Comparison of ENCODE assay signal across 20 cellular contexts in genomic region chr16:89960966-89961365, GRCh38. TPM values are rescaled to one million over a fixed set of nuclear protein-coding genes. Genes with fewer than 3 reads are reported as not detected.
DNase-seq lines count a peak whose midpoint lies in the region; ATAC-seq and TF ChIP-seq lines count a peak whose summit lies in the region.
"Had no signal": no experiment of that assay in that cellular context is flagged by ENCODE, and none has a peak within 500 bp of the region (broad histone marks: within the 10 kb centered on the region; RNA-seq: fewer than 3 reads in every experiment).

No MANE protein-coding gene starts in this region.

- no peaks in the 10 kb centered on the region for H3K79me1 ChIP-seq in neuronal stem cell (ENCODE audit: low read depth, low read length)

- peaks cover 7% of the 10 kb centered on the region for H3K36me3 Mint-ChIP-seq in activated CD4-positive, alpha-beta T cell treated with anti-CD3 and anti-CD28 coated beads, Interleukin-2, amount 10 ng/mL, durations not matched to agents 7 days and 5 days (ENCODE audit: low read depth)
- peaks cover 12% of the 10 kb centered on the region for H3K36me3 Mint-ChIP-seq in natural killer cell treated with Interleukin-12 subunit alpha and Interleukin-12 subunit beta and Interleukin-15 and Interleukin-18, amount 100 ng/mL, for 72 hours
- peaks cover 8% of the 10 kb centered on the region for H3K36me3 Mint-ChIP-seq in natural killer cell

- H2BK120ac ChIP-seq in neuronal stem cell (ENCODE audit: low read depth, low read length), result no peak overlapping the region

- no peak overlapping the region for H3K4ac ChIP-seq in neuronal stem cell (ENCODE audit: low read length)

- WGBS in neuronal stem cell (ENCODE audit: extremely low coverage in 2 of 2, insufficient read length in 2 of 2, insufficient replicate concordance in 1 of 2), 2 donors, result no CpG with 5 or more reads among the region's 13 CpGs

- H3K27me3 ChIP-seq in neuronal stem cell (ENCODE audit: control insufficient read depth in 3 of 3, insufficient read depth in 3 of 3, low read depth in 1 of 3, low read length in 3 of 3), result no peaks in the 10 kb centered on the region
- H3K27me3 ChIP-seq: BE2C; BLaER1 treated with 17β-estradiol and CSF1 and Interleukin-3, amounts not matched to agents 10 nM and 100 nM had no signal

- no peak overlapping the region for H3K18ac ChIP-seq in neuronal stem cell (ENCODE audit: low read length)

- POLR2A ChIA-PET in activated CD4-positive, alpha-beta T cell treated with anti-CD3 and anti-CD28 coated beads, Interleukin-2, amount 10 ng/mL, durations not matched to agents 7 days and 5 days (lab: Charles Lee), result no interaction called here

- no peak overlapping the region for H3K27ac ChIP-seq in neuronal stem cell (replicated peaks; ENCODE audit: low read length)
- no peak overlapping the region for H3K27ac ChIP-seq in coronary artery
- H3K27ac ChIP-seq: 22Rv1; BLaER1 treated with 17β-estradiol and CSF1 and Interleukin-3, amounts not matched to agents 10 nM and 100 nM had no signal

- H3K27me3 Mint-ChIP-seq in activated CD4-positive, alpha-beta T cell treated with anti-CD3 and anti-CD28 coated beads, Interleukin-2, amount 10 ng/mL, durations not matched to agents 7 days and 5 days, result no peaks in the 10 kb centered on the region
- no peaks in the 10 kb centered on the region for H3K27me3 Mint-ChIP-seq in natural killer cell treated with Interleukin-12 subunit alpha and Interleukin-12 subunit beta and Interleukin-15 and Interleukin-18, amount 100 ng/mL, for 72 hours
- H3K27me3 Mint-ChIP-seq in natural killer cell (ENCODE audit: low read depth in 2 of 2), result no peaks in the 10 kb centered on the region
- H3K27me3 Mint-ChIP-seq: CD4-positive, alpha-beta T cell; CD8-positive, alpha-beta memory T cell had no signal

- H3K9ac ChIP-seq in neuronal stem cell (ENCODE audit: low read depth, low read length, poor library complexity), result no peak overlapping the region

- no peak overlapping the region for H3K4me3 Mint-ChIP-seq in activated CD4-positive, alpha-beta T cell treated with anti-CD3 and anti-CD28 coated beads, Interleukin-2, amount 10 ng/mL, durations not matched to agents 7 days and 5 days
- no peak overlapping the region for H3K4me3 Mint-ChIP-seq in natural killer cell treated with Interleukin-12 subunit alpha and Interleukin-12 subunit beta and Interleukin-15 and Interleukin-18, amount 100 ng/mL, for 72 hours
- no peak overlapping the region for H3K4me3 Mint-ChIP-seq in natural killer cell
- H3K4me3 Mint-ChIP-seq: CD14-positive monocyte; CD4-positive, alpha-beta T cell; CD8-positive, alpha-beta memory T cell; HFFc6 had no signal

- no peak overlapping the region for H4K8ac ChIP-seq in neuronal stem cell (ENCODE audit: low read depth, low read length)

- no peak overlapping the region for H3K4me3 ChIP-seq in neuronal stem cell (ENCODE audit: low read length in 2 of 2)
- no peak overlapping the region for H3K4me3 ChIP-seq in coronary artery
- H3K4me3 ChIP-seq: BLaER1 treated with 17β-estradiol and CSF1 and Interleukin-3, amounts not matched to agents 10 nM and 100 nM; HAP-1 had no signal

- no peak overlapping the region for H2BK15ac ChIP-seq in neuronal stem cell (ENCODE audit: low read length)

- no peak for ATAC-seq in natural killer cell treated with Interleukin-12 subunit alpha and Interleukin-12 subunit beta and Interleukin-15 and Interleukin-18, amount 100 ng/mL, for 72 hours
- ATAC-seq in natural killer cell, result no peak

- no peaks in the 10 kb centered on the region for H3K9me3 ChIP-seq in neuronal stem cell (replicated peaks in 1 of 2; ENCODE audit: control insufficient read depth in 2 of 2, insufficient read depth in 1 of 2, low read depth in 1 of 2, low read length in 2 of 2)
- H3K9me3 ChIP-seq: BE2C; BLaER1 treated with 17β-estradiol and CSF1 and Interleukin-3, amounts not matched to agents 10 nM and 100 nM; HAP-1 had no signal

- H2BK5ac ChIP-seq in neuronal stem cell (ENCODE audit: low read length), result peak overlapping the region; percentile 24

- H2BK12ac ChIP-seq in neuronal stem cell (ENCODE audit: low read length), result no peak overlapping the region

- no peak overlapping the region for H3K4me2 ChIP-seq in neuronal stem cell (ENCODE audit: insufficient read depth, low read length, poor library complexity, severe bottlenecking)
- H3K4me2 ChIP-seq: BLaER1 treated with 17β-estradiol and CSF1 and Interleukin-3, amounts not matched to agents 10 nM and 100 nM had no signal

- H2AK5ac ChIP-seq in neuronal stem cell (ENCODE audit: low read depth, low read length), result peak overlapping the region; percentile 28

- H2AFZ ChIP-seq in neuronal stem cell (ENCODE audit: low read length), result no peak overlapping the region

- no peaks in the 10 kb centered on the region for H3K4me1 Mint-ChIP-seq in activated CD4-positive, alpha-beta T cell treated with anti-CD3 and anti-CD28 coated beads, Interleukin-2, amount 10 ng/mL, durations not matched to agents 7 days and 5 days
- peaks cover 0 to 6% of the 10 kb centered on the region in 2 donors for H3K4me1 Mint-ChIP-seq in natural killer cell treated with Interleukin-12 subunit alpha and Interleukin-12 subunit beta and Interleukin-15 and Interleukin-18, amount 100 ng/mL, for 72 hours (ENCODE audit: low read depth in 2 of 2)
- peaks cover 0 to 8% of the 10 kb centered on the region in 2 donors for H3K4me1 Mint-ChIP-seq in natural killer cell
- H3K4me1 Mint-ChIP-seq: CD8-positive, alpha-beta memory T cell had no signal

- H3K23ac ChIP-seq in neuronal stem cell (ENCODE audit: low read depth, low read length, poor library complexity), result no peak overlapping the region

- no peaks in the 10 kb centered on the region for H3K4me1 ChIP-seq in neuronal stem cell (ENCODE audit: control insufficient read depth in 2 of 2, insufficient read depth in 1 of 2, low read depth in 1 of 2, low read length in 2 of 2)
- H3K4me1 ChIP-seq: HAP-1 had no signal

- CTCF ChIA-PET in activated CD4-positive, alpha-beta T cell treated with anti-CD3 and anti-CD28 coated beads, Interleukin-2, amount 10 ng/mL, durations not matched to agents 7 days and 5 days (lab: Charles Lee), result no interaction called here

- H3K14ac ChIP-seq in neuronal stem cell (ENCODE audit: low read length), result no peak overlapping the region

- no peak overlapping the region for H4K91ac ChIP-seq in neuronal stem cell (ENCODE audit: low read depth, low read length, poor library complexity)

- no peak for DNase-seq in activated CD4-positive, alpha-beta T cell treated with anti-CD3 and anti-CD28 coated beads, Interleukin-2, amount 10 ng/mL, durations not matched to agents 7 days and 5 days
- no peak for DNase-seq in activated CD4-positive, alpha-beta T cell treated with anti-CD3 and anti-CD28 coated beads, Interleukin-2, amount 50 U/mL, for 1 hour
- peak; percentile 22 for DNase-seq in natural killer cell treated with Interleukin-12 subunit alpha and Interleukin-12 subunit beta and Interleukin-15 and Interleukin-18, amount 100 ng/mL, for 72 hours (ENCODE audit: low spot score)
- DNase-seq in natural killer cell, result no peak
- DNase-seq in neuronal stem cell (ENCODE audit: low spot score), result no peak
- DNase-seq in coronary artery (ENCODE audit: low spot score), result no peak
- no peak for DNase-seq in Ammon's horn (ENCODE audit: low spot score)
- DNase-seq: BE2C; CD4-positive, alpha-beta T cell; CD8-positive, alpha-beta memory T cell; DMS 273 treated with DMSO at 0.1 percent for 48 hours; DMS79; EL; GF-D8; GOT3; HFFc6 had no signal

- H3K36me3 ChIP-seq in neuronal stem cell (replicated peaks in 1 of 2; ENCODE audit: control insufficient read depth in 2 of 2, insufficient read depth in 2 of 2, low read length in 2 of 2), result peaks cover 28 to 67% of the 10 kb centered on the region in 2 donors

- TF ChIP-seq CTCF in natural killer cell (IDR thresholded peaks at IDR 0.05), result no peak
- TF ChIP-seq CTCF in coronary artery (IDR thresholded peaks at IDR 0.05), result no peak

- no peaks in the 10 kb centered on the region for H3K9me3 Mint-ChIP-seq in activated CD4-positive, alpha-beta T cell treated with anti-CD3 and anti-CD28 coated beads, Interleukin-2, amount 10 ng/mL, durations not matched to agents 7 days and 5 days
- H3K9me3 Mint-ChIP-seq in natural killer cell treated with Interleukin-12 subunit alpha and Interleukin-12 subunit beta and Interleukin-15 and Interleukin-18, amount 100 ng/mL, for 72 hours, result no peaks in the 10 kb centered on the region
- no peaks in the 10 kb centered on the region for H3K9me3 Mint-ChIP-seq in natural killer cell
- H3K9me3 Mint-ChIP-seq: CD4-positive, alpha-beta T cell; CD8-positive, alpha-beta memory T cell; HFFc6 had no signal

- intact Hi-C loops in natural killer cell (cut with micrococcal nuclease), result no loop called here

- peak overlapping the region; percentile 9 for H3K27ac Mint-ChIP-seq in activated CD4-positive, alpha-beta T cell treated with anti-CD3 and anti-CD28 coated beads, Interleukin-2, amount 10 ng/mL, durations not matched to agents 7 days and 5 days
- H3K27ac Mint-ChIP-seq in natural killer cell treated with Interleukin-12 subunit alpha and Interleukin-12 subunit beta and Interleukin-15 and Interleukin-18, amount 100 ng/mL, for 72 hours, result no peak overlapping the region
- no peak overlapping the region for H3K27ac Mint-ChIP-seq in natural killer cell
- H3K27ac Mint-ChIP-seq: CD4-positive, alpha-beta T cell; HFFc6 had no signal

RNA-seq across cellular contexts. Expression of gene DEF8, which starts 12.4 kb away (rescaled TPM):
- 10 to 100 TPM; 30.7 to 35.5 TPM for total RNA-seq in activated CD4-positive, alpha-beta T cell treated with anti-CD3 and anti-CD28 coated beads, Interleukin-2, amount 10 ng/mL, durations not matched to agents 7 days and 5 days
- 10 to 100 TPM; 44.2 to 55.5 TPM for total RNA-seq in natural killer cell treated with Interleukin-12 subunit alpha and Interleukin-12 subunit beta and Interleukin-15 and Interleukin-18, amount 100 ng/mL, for 72 hours
- 10 to 100 TPM; 43.0 to 60.3 (median 50.1) TPM for total RNA-seq in natural killer cell
- 52.9 TPM for polyA plus RNA-seq in neuronal stem cell (2013, experiment 1 of 2)
- 52.2 TPM for polyA plus RNA-seq in neuronal stem cell (2013, experiment 2 of 2)

RNA-seq across cellular contexts. Expression of gene TUBB3, which starts 37.8 kb away (rescaled TPM):
- 1 to 10 TPM; 1.1 to 1.6 TPM for total RNA-seq in activated CD4-positive, alpha-beta T cell treated with anti-CD3 and anti-CD28 coated beads, Interleukin-2, amount 10 ng/mL, durations not matched to agents 7 days and 5 days
- 10 to 100 TPM in 1 of 2 donors, 1 to 10 TPM in 1; 9.6 to 10.9 TPM for total RNA-seq in natural killer cell treated with Interleukin-12 subunit alpha and Interleukin-12 subunit beta and Interleukin-15 and Interleukin-18, amount 100 ng/mL, for 72 hours
- 1 to 10 TPM; 1.1 to 1.3 (median 1.2) TPM for total RNA-seq in natural killer cell
- 121 TPM for polyA plus RNA-seq in neuronal stem cell (2013, experiment 1 of 2)
- 119 TPM for polyA plus RNA-seq in neuronal stem cell (2013, experiment 2 of 2)
- polyA plus RNA-seq: CD14-positive monocyte; CD8-positive, alpha-beta memory T cell had no signal

RNA-seq across cellular contexts. Expression of gene MC1R, which starts 42.3 kb away (rescaled TPM):
- 1 to 10 TPM; 5.0 to 6.6 TPM for total RNA-seq in activated CD4-positive, alpha-beta T cell treated with anti-CD3 and anti-CD28 coated beads, Interleukin-2, amount 10 ng/mL, durations not matched to agents 7 days and 5 days
- total RNA-seq in natural killer cell treated with Interleukin-12 subunit alpha and Interleukin-12 subunit beta and Interleukin-15 and Interleukin-18, amount 100 ng/mL, for 72 hours, result 10 to 100 TPM in 1 of 2 donors, 1 to 10 TPM in 1; 9.3 to 13.0 TPM
- total RNA-seq in natural killer cell, result 10 to 100 TPM; 12.3 to 22.2 (median 13.7) TPM
- 2.1 TPM for polyA plus RNA-seq in neuronal stem cell (2013, experiment 1 of 2)
- polyA plus RNA-seq in neuronal stem cell (2013, experiment 2 of 2), result 2.1 TPM

RNA-seq across cellular contexts. Expression of gene DBNDD1, which starts 58.3 kb away (rescaled TPM):
- total RNA-seq in activated CD4-positive, alpha-beta T cell treated with anti-CD3 and anti-CD28 coated beads, Interleukin-2, amount 10 ng/mL, durations not matched to agents 7 days and 5 days, result under 1 TPM; 0.07 to 0.15 TPM
- total RNA-seq in natural killer cell treated with Interleukin-12 subunit alpha and Interleukin-12 subunit beta and Interleukin-15 and Interleukin-18, amount 100 ng/mL, for 72 hours, result not detected
- total RNA-seq in natural killer cell, result under 1 TPM in 1 of 3 donors, not detected in 2; 0.20 TPM
- polyA plus RNA-seq in neuronal stem cell (2013, experiment 1 of 2), result 35.6 TPM
- 34.0 TPM for polyA plus RNA-seq in neuronal stem cell (2013, experiment 2 of 2)
- polyA plus RNA-seq: CD14-positive monocyte had no signal

Comparison
In these comparisons a context has a peak if more than half of its experiments do, and no peak if none do; other contexts are left out.
1. RNA of gene TUBB3, which starts 37.8 kb away (total RNA-seq): 9.6 to 10.9 TPM in natural killer cell treated with Interleukin-12 subunit alpha and Interleukin-12 subunit beta and Interleukin-15 and Interleukin-18, amount 100 ng/mL, for 72 hours; 1.1 to 1.6 TPM in activated CD4-positive, alpha-beta T cell treated with anti-CD3 and anti-CD28 coated beads, Interleukin-2, amount 10 ng/mL, durations not matched to agents 7 days and 5 days and 1.1 to 1.3 TPM in natural killer cell; every median in the first group is over 4 times any median in the second.